Comparison of ENCODE assay signal across 8 cellular contexts in genomic region chr5:90386099-90386710, GRCh38. TPM values are rescaled to one million over a fixed set of nuclear protein-coding genes. Genes with fewer than 3 reads are reported as not detected.
A peak's percentile ranks its signal among the peaks of the same experiment; 100 is the strongest.
DNase-seq lines count a peak whose midpoint lies in the region; ATAC-seq, FAIRE-seq and TF ChIP-seq lines count a peak whose summit lies in the region.

No MANE protein-coding gene starts in this region.

- H3K27me3 Mint-ChIP-seq in Calu3 (ENCODE audit: unreplicated experiment) = no peaks in the 10 kb centered on the region
- H3K27me3 Mint-ChIP-seq in astrocyte (ENCODE audit: low read depth, unreplicated experiment) = no peaks in the 10 kb centered on the region

- H3K4me2 ChIP-seq in astrocyte (ENCODE audit: low read length) (no peak overlapping the region), mesenchymal stem cell (ENCODE audit: low read length, poor library complexity, severe bottlenecking) (no peak overlapping the region)

- no peak overlapping the region for H3K18ac ChIP-seq in mesenchymal stem cell (ENCODE audit: low read depth in 1 of 2, low read length in 2 of 2)

- peak; percentile 59 for TF ChIP-seq CTCF in Calu3 (IDR thresholded peaks at IDR 0.05; ENCODE audit: unreplicated experiment)
- peak; percentile 36 for TF ChIP-seq CTCF in astrocyte (IDR thresholded peaks at IDR 0.05; ENCODE audit: insufficient read depth, low read depth, low read length)

- no peak overlapping the region for H3K23ac ChIP-seq in mesenchymal stem cell (ENCODE audit: low read length in 2 of 2)

- H3K79me2 ChIP-seq in astrocyte (ENCODE audit: insufficient read depth, low read length) = no peaks in the 10 kb centered on the region

- H3K4me1 ChIP-seq in astrocyte (ENCODE audit: insufficient read depth, low read length) = no peaks in the 10 kb centered on the region
- H3K4me1 ChIP-seq in mesenchymal stem cell (ENCODE audit: control insufficient read depth, insufficient read depth, low read depth, low read length) = no peaks in the 10 kb centered on the region

- H3K27me3 ChIP-seq in astrocyte (ENCODE audit: insufficient read depth, low read length) (no peaks in the 10 kb centered on the region), mesenchymal stem cell (ENCODE audit: control insufficient read depth in 1 of 2, insufficient read depth in 1 of 2, low read length in 2 of 2) (no peaks in the 10 kb centered on the region), MG63 (no peaks in the 10 kb centered on the region)

- H3K27ac Mint-ChIP-seq in Calu3 (ENCODE audit: unreplicated experiment) (no peak overlapping the region), astrocyte (ENCODE audit: unreplicated experiment) (no peak overlapping the region)

- no peak overlapping the region for H4K8ac ChIP-seq in mesenchymal stem cell (ENCODE audit: low read length)

- no peak for ATAC-seq in GM18520 (IDR thresholded peaks at IDR 0.05; ENCODE audit: unreplicated experiment)

- no peak overlapping the region for H2BK120ac ChIP-seq in mesenchymal stem cell (ENCODE audit: low read depth, low read length)

- H3K4me1 Mint-ChIP-seq in Calu3 (ENCODE audit: low read depth, unreplicated experiment) (peaks cover 10% of the 10 kb centered on the region), astrocyte (ENCODE audit: low read depth, unreplicated experiment) (peaks cover 15% of the 10 kb centered on the region)

- no TSS peak for BruUV-seq in Calu3 (replicated peaks; lab: Mats Ljungman, UMichigan)

- intact Hi-C loops in Calu3 (cut with micrococcal nuclease; ENCODE audit: unreplicated experiment) = loop anchor here (1.0 to 5.0 kb wide), 2 partner anchors 114 to 1657 kb away; no protein-coding TSS in a partner anchor

- H3K4me3 ChIP-seq in astrocyte (ENCODE audit: insufficient read depth, low read depth, low read length) (no peak overlapping the region), mesenchymal stem cell (ENCODE audit: insufficient read depth in 1 of 2, low read depth in 1 of 2, low read length in 2 of 2) (no peak overlapping the region), MG63 (no peak overlapping the region)

- DNase-seq in Calu3 (no peak), Kasumi-1 (lab: John Stamatoyannopoulos, UW) (peak; percentile 46 to 47), astrocyte (ENCODE audit: low read depth) (peak; percentile 29), mesenchymal stem cell (peak; percentile 31), cerebellum (ENCODE audit: low spot score) (no peak), H54 (ENCODE audit: insufficient read length, low spot score) (no peak), MG63 (no peak)

- no peak overlapping the region for H4K91ac ChIP-seq in mesenchymal stem cell (ENCODE audit: low read length)

- no peak overlapping the region for H2BK12ac ChIP-seq in mesenchymal stem cell (ENCODE audit: low read length in 2 of 2)

- H3K36me3 ChIP-seq in astrocyte (ENCODE audit: insufficient read depth, low read length) (no peaks in the 10 kb centered on the region), mesenchymal stem cell (ENCODE audit: control insufficient read depth in 1 of 2, insufficient read depth in 2 of 2, low read depth in 1 of 2, low read length in 2 of 2) (no peaks in the 10 kb centered on the region), MG63 (no peaks in the 10 kb centered on the region)

- TF ChIP-seq POLR2A in H54 (IDR thresholded peaks at IDR 0.05; ENCODE audit: low read depth, low read length) = no peak

- H2AFZ ChIP-seq in astrocyte (ENCODE audit: low read depth, low read length) (no peak overlapping the region), mesenchymal stem cell (ENCODE audit: low read depth, low read length) (no peak overlapping the region)

- H3K9me3 Mint-ChIP-seq in Calu3 (ENCODE audit: low read depth, unreplicated experiment) = no peaks in the 10 kb centered on the region
- peaks cover 6% of the 10 kb centered on the region for H3K9me3 Mint-ChIP-seq in astrocyte (ENCODE audit: unreplicated experiment)

- H2AK5ac ChIP-seq in mesenchymal stem cell (ENCODE audit: low read length, severe bottlenecking) = no peak overlapping the region

- WGBS in mesenchymal stem cell = no CpG with 5 or more reads among the region's 1 CpG

- H2BK5ac ChIP-seq in mesenchymal stem cell (ENCODE audit: low read depth, low read length, poor library complexity, severe bottlenecking) = no peak overlapping the region

- H3K27ac ChIP-seq in astrocyte (ENCODE audit: low read depth, low read length) = no peak overlapping the region
- no peak overlapping the region for H3K27ac ChIP-seq in mesenchymal stem cell (ENCODE audit: low read length, poor library complexity, severe bottlenecking)

- FAIRE-seq in astrocyte (lab: Jason Lieb, UNC) (no peak), H54 (lab: Jason Lieb, UNC) (no peak)

- H3K4me3 Mint-ChIP-seq in Calu3 (ENCODE audit: low read depth, unreplicated experiment) = no peak overlapping the region
- H3K4me3 Mint-ChIP-seq in astrocyte (ENCODE audit: unreplicated experiment) = no peak overlapping the region

- no peak overlapping the region for H2BK15ac ChIP-seq in mesenchymal stem cell (ENCODE audit: low read depth, poor library complexity, severe bottlenecking)

- H3K9me3 ChIP-seq in astrocyte (ENCODE audit: insufficient read depth, low read depth, low read length) = no peaks in the 10 kb centered on the region
- no peaks in the 10 kb centered on the region for H3K9me3 ChIP-seq in mesenchymal stem cell (ENCODE audit: control insufficient read depth, low read length)
- H3K9me3 ChIP-seq in MG63 = no peaks in the 10 kb centered on the region

- H3K4ac ChIP-seq in mesenchymal stem cell (ENCODE audit: low read depth in 1 of 2, low read length in 2 of 2) = no peak overlapping the region

- CTCF ChIA-PET in Calu3 (lab: Charles Lee) = no interaction called here

- no peaks in the 10 kb centered on the region for H4K20me1 ChIP-seq in astrocyte (ENCODE audit: insufficient read depth, low read length)

- H3K36me3 Mint-ChIP-seq in Calu3 (ENCODE audit: insufficient read depth, unreplicated experiment) (no peaks in the 10 kb centered on the region), astrocyte (ENCODE audit: low read depth, unreplicated experiment) (no peaks in the 10 kb centered on the region)

- no peaks in the 10 kb centered on the region for H3K79me1 ChIP-seq in mesenchymal stem cell (replicated peaks; ENCODE audit: low read length, poor library complexity, severe bottlenecking)

- no peak overlapping the region for H3K14ac ChIP-seq in mesenchymal stem cell (ENCODE audit: low read length in 2 of 2)

- H3K9ac ChIP-seq in astrocyte (ENCODE audit: low read length) (no peak overlapping the region), mesenchymal stem cell (ENCODE audit: low read length) (no peak overlapping the region)

RNA-seq across cellular contexts. Expression of gene CETN3, which starts 23.4 kb away (rescaled TPM):
- total RNA-seq in Calu3 (2022) (30.0 and 40.3 TPM in 2 replicates), astrocyte (18.2 and 20.5 TPM in 2 replicates), cerebellum (25.6 TPM)
- polyA plus RNA-seq in mesenchymal stem cell (2013, experiment 1 of 2) = 13.4 TPM
- polyA plus RNA-seq in mesenchymal stem cell (2013, experiment 2 of 2) = 15.6 TPM
- 24.5 and 44.6 TPM in 2 replicates for total RNA-seq in MG63 (2014; rRNA removed; shearing (Covaris generic); ENCODE audit: low replicate concordance)

Comparison
In these comparisons a context has a peak if more than half of its experiments do, and no peak if none do; other contexts are left out.
1. DNase-seq: peak in Kasumi-1 (2 of 2), astrocyte (single experiment) and mesenchymal stem cell (single experiment); none in Calu3 (single experiment), cerebellum (single experiment), H54 (single experiment) and MG63 (single experiment).